In the genomic region with DNA sequence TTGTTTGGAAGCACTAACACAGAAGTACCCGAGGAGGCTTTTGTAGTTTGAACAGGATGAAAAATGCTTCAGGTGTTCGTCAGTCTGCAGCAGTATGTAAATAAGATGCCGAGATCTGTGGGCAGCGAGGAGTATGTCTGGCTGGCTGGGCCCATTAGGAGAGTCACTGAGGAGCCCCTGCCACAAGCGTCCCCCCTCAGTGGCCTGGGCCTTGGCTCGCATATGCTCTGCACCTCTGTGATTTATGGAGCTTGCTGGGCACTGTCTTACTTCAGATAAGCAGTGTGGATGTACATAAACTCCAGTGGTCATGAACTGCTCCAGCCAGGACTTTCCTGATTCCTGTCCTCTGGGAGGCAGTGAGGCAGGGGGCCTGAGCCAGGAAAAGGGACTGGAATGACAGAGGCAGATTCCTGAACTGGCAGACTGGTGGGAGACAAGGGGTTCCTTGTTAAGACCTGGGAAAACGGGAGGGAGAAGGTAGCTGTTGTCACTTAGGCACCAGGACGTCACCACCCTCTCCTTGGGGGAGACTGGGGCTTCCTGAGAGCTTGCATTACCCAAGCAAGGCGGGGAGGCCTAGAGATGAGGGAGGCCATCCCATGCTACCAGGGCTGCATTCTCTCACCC, we compare ENCODE assay signal across 21 cellular contexts. TPM values are rescaled to one million over a fixed set of nuclear protein-coding genes. Genes with fewer than 3 reads are reported as not detected.
DNase-seq lines count a peak whose midpoint lies in the region; ATAC-seq and TF ChIP-seq lines count a peak whose summit lies in the region.
"Had no signal": no experiment of that assay in that cellular context is flagged by ENCODE, and none has a peak within 500 bp of the region (broad histone marks: within the 10 kb centered on the region; RNA-seq: fewer than 3 reads in every experiment).

No MANE protein-coding gene starts in this region.

- H3K4me1 ChIP-seq in GM23338 (ENCODE audit: insufficient read depth) (no peaks in the 10 kb centered on the region), OCI-LY7 (ENCODE audit: insufficient read depth, low read length, poor library complexity, severe bottlenecking) (peaks cover 7% of the 10 kb centered on the region), mesenchymal stem cell (ENCODE audit: control insufficient read depth, insufficient read depth, low read depth, low read length) (peaks cover 2% of the 10 kb centered on the region)

- no peak overlapping the region for H3K23ac ChIP-seq in mesenchymal stem cell (ENCODE audit: low read length in 2 of 2)

- no peak overlapping the region for H2BK15ac ChIP-seq in mesenchymal stem cell (ENCODE audit: low read depth, poor library complexity, severe bottlenecking)

- no peak for DNase-seq in GM23338 (ENCODE audit: low spot score)
- DNase-seq in OCI-LY7 (ENCODE audit: low spot score): no peak
- peak; percentile 80 for DNase-seq in islet precursor cell
- no peak for DNase-seq in mesenchymal stem cell
- no peak for DNase-seq in NAMALWA (ENCODE audit: low spot score)
- no peak for DNase-seq in NCI-H1417 treated with DMSO at 0.1 percent for 48 hours (lab: John Stamatoyannopoulos, UW)
- no peak for DNase-seq in posterior vena cava (ENCODE audit: low spot score)
- DNase-seq: 8988T; CD8-positive, alpha-beta T cell; COR-L47; DMS 273 treated with DMSO at 0.1 percent for 48 hours; DMS53; DND-41; GOT3; H7 had no signal

- H2AK5ac ChIP-seq in mesenchymal stem cell (ENCODE audit: low read length, severe bottlenecking): no peak overlapping the region

- H3K36me3 ChIP-seq in GM23338 (ENCODE audit: insufficient read depth): no peaks in the 10 kb centered on the region
- no peaks in the 10 kb centered on the region for H3K36me3 ChIP-seq in OCI-LY7 (ENCODE audit: insufficient read depth, low read length)
- H3K36me3 ChIP-seq in mesenchymal stem cell (ENCODE audit: control insufficient read depth in 1 of 2, insufficient read depth in 2 of 2, low read depth in 1 of 2, low read length in 2 of 2): no peaks in the 10 kb centered on the region
- H3K36me3 ChIP-seq: BLaER1 treated with 17β-estradiol and CSF1 and Interleukin-3, amounts not matched to agents 10 nM and 100 nM had no signal

- no peaks in the 10 kb centered on the region for H3F3A ChIP-seq in GM23338 (replicated peaks; ENCODE audit: low read depth)

- H3K27me3 Mint-ChIP-seq in GM23338 (ENCODE audit: insufficient read depth, low read depth, poor library complexity): peaks cover 26% of the 10 kb centered on the region
- H3K27me3 Mint-ChIP-seq in nephron (ENCODE audit: low read depth): peaks cover 62% of the 10 kb centered on the region

- H3K4me1 Mint-ChIP-seq in GM23338: peaks cover 14% of the 10 kb centered on the region
- peaks cover 77% of the 10 kb centered on the region for H3K4me1 Mint-ChIP-seq in nephron
- H3K4me1 Mint-ChIP-seq: IgD-negative memory B cell had no signal

- no peaks in the 10 kb centered on the region for H3K9me2 ChIP-seq in GM23338 (ENCODE audit: insufficient read depth)
- no peaks in the 10 kb centered on the region for H3K9me2 ChIP-seq in OCI-LY7 (ENCODE audit: insufficient read depth, low read length)

- no peak overlapping the region for H2AFZ ChIP-seq in GM23338
- H2AFZ ChIP-seq in OCI-LY7 (ENCODE audit: low read length): no peak overlapping the region
- no peak overlapping the region for H2AFZ ChIP-seq in mesenchymal stem cell (ENCODE audit: low read depth, low read length)

- CTCF ChIA-PET in OCI-LY7 (lab: Charles Lee; ENCODE audit: unreplicated experiment): no interaction called here

- H3K4me3 ChIP-seq in GM23338: no peak overlapping the region
- no peak overlapping the region for H3K4me3 ChIP-seq in OCI-LY7 (ENCODE audit: low read depth, low read length, poor library complexity, severe bottlenecking)
- no peak overlapping the region for H3K4me3 ChIP-seq in mesenchymal stem cell (ENCODE audit: insufficient read depth in 1 of 2, low read depth in 1 of 2, low read length in 2 of 2)
- H3K4me3 ChIP-seq: BLaER1 treated with 17β-estradiol and CSF1 and Interleukin-3, amounts not matched to agents 10 nM and 100 nM had no signal

- intact Hi-C loops in OCI-LY7 (cut with micrococcal nuclease; ENCODE audit: unreplicated experiment): no loop called here
- intact Hi-C loops in posterior vena cava (cut with DNase I): no loop called here

- WGBS in mesenchymal stem cell: 48% methylated on average over 9 of the region's 9 CpGs

- no peak overlapping the region for H3K18ac ChIP-seq in mesenchymal stem cell (ENCODE audit: low read depth in 1 of 2, low read length in 2 of 2)

- no peak overlapping the region for H3K27ac ChIP-seq in GM23338 (ENCODE audit: low read depth)
- H3K27ac ChIP-seq in OCI-LY7 (ENCODE audit: low read depth, low read length, poor library complexity, severe bottlenecking): no peak overlapping the region
- H3K27ac ChIP-seq in mesenchymal stem cell (ENCODE audit: low read length, poor library complexity, severe bottlenecking): no peak overlapping the region
- H3K27ac ChIP-seq: BLaER1 treated with 17β-estradiol and CSF1 and Interleukin-3, amounts not matched to agents 10 nM and 100 nM had no signal

- H3K27me3 ChIP-seq in GM23338 (ENCODE audit: insufficient read depth): peaks cover 20% of the 10 kb centered on the region
- peaks cover 37 to 76% of the 10 kb centered on the region in 2 experiments for H3K27me3 ChIP-seq in mesenchymal stem cell (ENCODE audit: control insufficient read depth in 1 of 2, insufficient read depth in 1 of 2, low read length in 2 of 2)
- H3K27me3 ChIP-seq: BLaER1 treated with 17β-estradiol and CSF1 and Interleukin-3, amounts not matched to agents 10 nM and 100 nM had no signal

- H3K9me3 Mint-ChIP-seq in GM23338: no peaks in the 10 kb centered on the region
- H3K9me3 Mint-ChIP-seq in nephron: no peaks in the 10 kb centered on the region
- H3K9me3 Mint-ChIP-seq: CD8-positive, alpha-beta T cell had no signal

- H3K9ac ChIP-seq in mesenchymal stem cell (ENCODE audit: low read length): no peak overlapping the region
- H3K9ac ChIP-seq: BLaER1 treated with 17β-estradiol and CSF1 and Interleukin-3, amounts not matched to agents 10 nM and 100 nM had no signal

- H2BK5ac ChIP-seq in mesenchymal stem cell (ENCODE audit: low read depth, low read length, poor library complexity, severe bottlenecking): no peak overlapping the region

- H3K4me3 Mint-ChIP-seq in GM23338: no peak overlapping the region
- H3K4me3 Mint-ChIP-seq in nephron: no peak overlapping the region
- H3K4me3 Mint-ChIP-seq: CD8-positive, alpha-beta T cell; IgD-negative memory B cell had no signal

- no peaks in the 10 kb centered on the region for H3K9me3 ChIP-seq in OCI-LY7 (ENCODE audit: low read length)
- no peaks in the 10 kb centered on the region for H3K9me3 ChIP-seq in mesenchymal stem cell (ENCODE audit: control insufficient read depth, low read length)

- H4K20me1 ChIP-seq in GM23338 (replicated peaks; ENCODE audit: insufficient read depth) (no peaks in the 10 kb centered on the region), OCI-LY7 (ENCODE audit: insufficient read depth, low read length) (no peaks in the 10 kb centered on the region)

- H2BK12ac ChIP-seq in mesenchymal stem cell (ENCODE audit: low read length in 2 of 2): no peak overlapping the region

- TF ChIP-seq CTCF in GM23338 (conservative IDR thresholded peaks at IDR 0.05; ENCODE audit: low read depth in 2 of 2): no peak
- TF ChIP-seq CTCF in OCI-LY7 (conservative IDR thresholded peaks at IDR 0.05; ENCODE audit: low read length): no peak
- no peak for TF ChIP-seq CTCF in nephron (IDR thresholded peaks at IDR 0.05; ENCODE audit: unreplicated experiment in 3 of 3)

- no peak overlapping the region for H4K91ac ChIP-seq in mesenchymal stem cell (ENCODE audit: low read length)

- no peak overlapping the region for H4K8ac ChIP-seq in mesenchymal stem cell (ENCODE audit: low read length)

- H3K36me3 Mint-ChIP-seq in GM23338 (ENCODE audit: low read depth): no peaks in the 10 kb centered on the region
- H3K36me3 Mint-ChIP-seq in nephron (ENCODE audit: low read depth): no peaks in the 10 kb centered on the region
- H3K36me3 Mint-ChIP-seq: CD8-positive, alpha-beta T cell; IgD-negative memory B cell had no signal

- H3K79me1 ChIP-seq in mesenchymal stem cell (replicated peaks; ENCODE audit: low read length, poor library complexity, severe bottlenecking): no peaks in the 10 kb centered on the region

- H2BK120ac ChIP-seq in mesenchymal stem cell (ENCODE audit: low read depth, low read length): no peak overlapping the region

- BruUV-seq in OCI-LY7 (replicated peaks; lab: Mats Ljungman, UMichigan): no TSS peak

- H3K4me2 ChIP-seq in GM23338: no peak overlapping the region
- peak overlapping the region; percentile 12; the same call in 1 of the 2 replicates for H3K4me2 ChIP-seq in OCI-LY7 (ENCODE audit: low read length)
- no peak overlapping the region for H3K4me2 ChIP-seq in mesenchymal stem cell (ENCODE audit: low read length, poor library complexity, severe bottlenecking)

- H3K79me2 ChIP-seq in GM23338 (replicated peaks; ENCODE audit: insufficient read depth): no peaks in the 10 kb centered on the region
- no peaks in the 10 kb centered on the region for H3K79me2 ChIP-seq in OCI-LY7 (ENCODE audit: insufficient read depth, low read depth, low read length)

- ATAC-seq in GM23338: no peak
- ATAC-seq: CD8-positive, alpha-beta T cell had no signal

- H3K4ac ChIP-seq in mesenchymal stem cell (ENCODE audit: low read depth in 1 of 2, low read length in 2 of 2): no peak overlapping the region

- POLR2A ChIA-PET in OCI-LY7 (lab: Charles Lee): interaction anchor here (2.2 kb wide), 1 partner anchor 8 kb away, joined by 7 read pairs; no protein-coding TSS in a partner anchor

- H3K27ac Mint-ChIP-seq in GM23338 (peak overlapping the region; percentile 50; the same call in 1 of the 2 replicates), nephron (peak overlapping the region; percentile 8 to 56 (median 37))
- H3K27ac Mint-ChIP-seq: CD8-positive, alpha-beta T cell; IgD-negative memory B cell had no signal

- H3K14ac ChIP-seq in mesenchymal stem cell (ENCODE audit: low read length in 2 of 2): peak overlapping the region in 1 of 2 experiments; percentile 42

RNA-seq across cellular contexts. Expression of a gene that starts 46.0 kb away (rescaled TPM):
- 2.6 and 3.6 TPM in 2 replicates for total RNA-seq in GM23338 (2014; rRNA removed; shearing (Covaris generic))
- polyA plus RNA-seq in GM23338 (2016; fragmentation: Nextera tagmentation; extraction: Ambion mirVana): 6.7 and 8.3 TPM in 2 replicates
- total RNA-seq in OCI-LY7 (2014; rRNA removed; shearing (Covaris generic)): not detected in 2 replicates
- total RNA-seq in OCI-LY7 (2022) (not detected in 2 replicates), posterior vena cava (not detected)
- not detected for polyA plus RNA-seq in mesenchymal stem cell (2013, experiment 1 of 2)
- polyA plus RNA-seq in mesenchymal stem cell (2013, experiment 2 of 2): not detected
- total RNA-seq: A673; CD8-positive, alpha-beta T cell; HepG2 had no signal
- polyA plus RNA-seq: AG04450, HepG2 had no signal
